In the genomic region with DNA sequence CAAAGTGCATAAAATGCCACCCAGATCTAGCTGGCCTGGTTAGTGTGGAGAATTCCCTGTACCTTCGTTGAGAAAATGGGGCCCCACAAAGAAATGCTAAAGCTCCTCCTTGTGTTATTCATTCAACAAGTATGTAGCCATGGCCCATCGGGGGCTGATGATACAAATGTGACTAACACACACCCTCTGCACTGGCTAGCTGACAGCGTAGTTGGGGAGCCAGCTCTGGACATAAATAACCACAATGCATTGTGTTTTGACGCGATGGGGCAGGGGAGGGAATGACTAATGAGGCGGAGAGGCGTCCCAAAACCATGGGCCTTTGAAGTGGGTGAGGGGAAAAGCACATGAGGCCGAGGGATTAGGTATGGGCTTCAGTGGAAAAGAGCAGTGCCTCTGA, we compare ENCODE assay signal across 1 cellular context.
A peak's percentile ranks its signal among the peaks of the same experiment; 100 is the strongest.
TF ChIP-seq lines count a peak whose summit lies in the region.

No MANE protein-coding gene starts in this region.

TF ChIP-seq in IMR-90, 13 proteins besides CTCF, POLR2A, EP300 and RAD21:
- TF ChIP-seq BHLHE40 (IDR thresholded peaks at IDR 0.05; ENCODE audit: low read depth, low read length) (0 out of 2 replicates have a peak, but pooled peaks have one; percentile 48), MAZ (IDR thresholded peaks at IDR 0.05; ENCODE audit: borderline replicate concordance, low read depth, low read length) (peak; percentile 66; the same call in 1 of the 2 replicates), FOS (IDR thresholded peaks at IDR 0.05; ENCODE audit: low read depth, low read length) (peak; percentile 84), MAFK (IDR thresholded peaks at IDR 0.05; ENCODE audit: low read depth, low read length) (no peak)
